Comparison of ENCODE assay signal across 12 cellular contexts in genomic region chr3:71391361-71391760, GRCh38.
DNase-seq lines count a peak whose midpoint lies in the region; ATAC-seq and TF ChIP-seq lines count a peak whose summit lies in the region.
"Had no signal": no experiment of that assay in that cellular context is flagged by ENCODE, and none has a peak within 500 bp of the region (broad histone marks: within the 10 kb centered on the region; RNA-seq: fewer than 3 reads in every experiment).

No MANE protein-coding gene starts in this region.

- H3K36me3 Mint-ChIP-seq in CD8-positive, alpha-beta memory T cell: peaks cover 0 to 15% (median 10%) of the 10 kb centered on the region in 3 donors
- H3K36me3 Mint-ChIP-seq in activated T-helper 2 cell treated with anti-CD3 and anti-CD28 coated beads, Interferon-gamma antibody, Interleukin-2, Interleukin-4, amounts not matched to agents 10 μg/mL and 5 μg/mL and 100 μg/mL, durations not matched to agents 14 hours and 24 hours and 36 hours (ENCODE audit: low read depth): peaks cover 3% of the 10 kb centered on the region
- H3K36me3 Mint-ChIP-seq in nephron (ENCODE audit: low read depth): no peaks in the 10 kb centered on the region

- no peaks in the 10 kb centered on the region for H3K27me3 ChIP-seq in CD8-positive, alpha-beta memory T cell (ENCODE audit: insufficient read depth, low read length, poor library complexity, severe bottlenecking)
- no peaks in the 10 kb centered on the region for H3K27me3 ChIP-seq in IMR-90 (ENCODE audit: control insufficient read depth, insufficient read depth, low read length)
- H3K27me3 ChIP-seq: cardiac muscle cell had no signal

- H3K4me3 ChIP-seq in CD8-positive, alpha-beta memory T cell (ENCODE audit: low read length): peak overlapping the region; percentile 5
- H3K4me3 ChIP-seq in IMR-90 (ENCODE audit: insufficient read depth, low read depth, low read length): no peak overlapping the region
- H3K4me3 ChIP-seq in mucosa of descending colon: no peak overlapping the region
- H3K4me3 ChIP-seq: cardiac muscle cell, psoas muscle had no signal

- dilution Hi-C loops in IMR-90 (cut with HindIII; ENCODE audit: low sequenced_read_pairs, unreplicated experiment): no loop called here

- H4K8ac ChIP-seq in IMR-90 (ENCODE audit: low read depth in 2 of 2, low read length in 2 of 2): peak overlapping the region in 1 of 2 experiments; percentile 53; a peak in 1 of 4 replicates

- no peak overlapping the region for H3K56ac ChIP-seq in IMR-90 (ENCODE audit: extremely low read depth, insufficient read depth, low read length)

- no peak for TF ChIP-seq POLR2A in IMR-90 (IDR thresholded peaks at IDR 0.05; ENCODE audit: low read depth, low read length)

- intact Hi-C loops in IMR-90 (cut with micrococcal nuclease) (no loop called here), mucosa of descending colon (cut with DNase I, micrococcal nuclease) (no loop called here)
- intact Hi-C loops in activated T-helper 2 cell treated with anti-CD3 and anti-CD28 coated beads, Interferon-gamma antibody, Interleukin-2, Interleukin-4, amounts not matched to agents 10 μg/mL and 5 μg/mL and 100 μg/mL, durations not matched to agents 14 hours and 24 hours and 36 hours (cut with micrococcal nuclease): loop anchor here (2.0 kb wide), 1 partner anchor 91 kb away; no protein-coding TSS in a partner anchor

- no peak for DNase-seq in CD8-positive, alpha-beta memory T cell
- DNase-seq in IMR-90 (no peak), mucosa of descending colon (no peak), NCI-H526 (lab: John Stamatoyannopoulos, UW) (no peak)
- DNase-seq in activated T-helper 2 cell treated with anti-CD3 and anti-CD28 coated beads, Interferon-gamma antibody, Interleukin-2, Interleukin-4, amounts not matched to agents 10 μg/mL and 5 μg/mL and 100 μg/mL, durations not matched to agents 14 hours and 24 hours and 36 hours (ENCODE audit: low spot score): no peak
- DNase-seq in central memory CD4-positive, alpha-beta T cell: no peak
- DNase-seq: mammary epithelial cell; psoas muscle; stimulated activated CD4-positive, alpha-beta T cell treated with anti-CD3 and anti-CD28 coated beads, Interleukin-4, amount 100 ng/mL, for 1 hour had no signal

- ATAC-seq in IMR-90 (ENCODE audit: low read depth): no peak
- no peak for ATAC-seq in mucosa of descending colon
- ATAC-seq: esophagus mucosa, psoas muscle had no signal

- H2BK5ac ChIP-seq in IMR-90 (ENCODE audit: low read depth, low read length, poor library complexity, severe bottlenecking): no peak overlapping the region

- H3K27ac ChIP-seq in CD8-positive, alpha-beta memory T cell (ENCODE audit: low read depth, low read length): no peak overlapping the region
- no peak overlapping the region for H3K27ac ChIP-seq in IMR-90 (ENCODE audit: insufficient read depth, low read length)
- H3K27ac ChIP-seq: cardiac muscle cell, psoas muscle had no signal

- H3K36me3 ChIP-seq in CD8-positive, alpha-beta memory T cell (ENCODE audit: insufficient read depth, low read length): no peaks in the 10 kb centered on the region
- H3K36me3 ChIP-seq in IMR-90 (ENCODE audit: control insufficient read depth, insufficient read depth, low read length): no peaks in the 10 kb centered on the region
- no peaks in the 10 kb centered on the region for H3K36me3 ChIP-seq in mucosa of descending colon (ENCODE audit: low read depth)
- H3K36me3 ChIP-seq: cardiac muscle cell had no signal

- H3K79me1 ChIP-seq in IMR-90 (ENCODE audit: low read depth in 1 of 2, low read length in 2 of 2): peaks cover 3 to 33% of the 10 kb centered on the region in 2 experiments

- TF ChIP-seq RAD21 in IMR-90 (IDR thresholded peaks at IDR 0.05; ENCODE audit: low read length): no peak

- WGBS in IMR-90 (ENCODE audit: extremely low coverage in 2 of 2, insufficient read length in 1 of 2), 2 experiments: 92% methylated on average over 3 of the region's 7 CpGs; no CpG with 5 or more reads in 1 of the 2 experiments

- H2AK9ac ChIP-seq in IMR-90 (replicated peaks; ENCODE audit: low read depth, low read length, poor library complexity): no peak overlapping the region

- H3K18ac ChIP-seq in IMR-90 (ENCODE audit: low read depth, low read length): no peak overlapping the region

- peak overlapping the region; percentile 69 for H2BK120ac ChIP-seq in IMR-90 (ENCODE audit: low read depth, low read length)

- TF ChIP-seq CTCF in IMR-90 (conservative IDR thresholded peaks at IDR 0.05; ENCODE audit: low read depth, low read length) (no peak), nephron (IDR thresholded peaks at IDR 0.05; ENCODE audit: unreplicated experiment in 3 of 3) (no peak), mucosa of descending colon (IDR thresholded peaks at IDR 0.05) (no peak)

- H2BK20ac ChIP-seq in IMR-90 (ENCODE audit: low read depth, low read length): peak overlapping the region; percentile 49

- H3K27ac Mint-ChIP-seq in CD8-positive, alpha-beta memory T cell: peak overlapping the region in 5 of 8 donors; percentile 32 to 67 (median 37)
- peak overlapping the region; percentile 73 for H3K27ac Mint-ChIP-seq in activated T-helper 2 cell treated with anti-CD3 and anti-CD28 coated beads, Interferon-gamma antibody, Interleukin-2, Interleukin-4, amounts not matched to agents 10 μg/mL and 5 μg/mL and 100 μg/mL, durations not matched to agents 14 hours and 24 hours and 36 hours
- H3K27ac Mint-ChIP-seq in nephron: peak overlapping the region; percentile 90 to 96 (median 93)

- H3K9ac ChIP-seq in IMR-90 (ENCODE audit: low read depth, low read length): no peak overlapping the region

- H3K27me3 Mint-ChIP-seq in CD8-positive, alpha-beta memory T cell: no peaks in the 10 kb centered on the region
- peaks cover 5% of the 10 kb centered on the region for H3K27me3 Mint-ChIP-seq in activated T-helper 2 cell treated with anti-CD3 and anti-CD28 coated beads, Interferon-gamma antibody, Interleukin-2, Interleukin-4, amounts not matched to agents 10 μg/mL and 5 μg/mL and 100 μg/mL, durations not matched to agents 14 hours and 24 hours and 36 hours (ENCODE audit: low read depth)
- no peaks in the 10 kb centered on the region for H3K27me3 Mint-ChIP-seq in nephron (ENCODE audit: low read depth)

- peak overlapping the region; percentile 81; the same call in 1 of the 2 replicates for H3K4ac ChIP-seq in IMR-90 (ENCODE audit: low read depth, low read length)

- H2AFZ ChIP-seq in IMR-90 (replicated peaks; ENCODE audit: low read length, poor library complexity): no peak overlapping the region

- H3K9me3 Mint-ChIP-seq in CD8-positive, alpha-beta memory T cell: no peaks in the 10 kb centered on the region
- no peaks in the 10 kb centered on the region for H3K9me3 Mint-ChIP-seq in activated T-helper 2 cell treated with anti-CD3 and anti-CD28 coated beads, Interferon-gamma antibody, Interleukin-2, Interleukin-4, amounts not matched to agents 10 μg/mL and 5 μg/mL and 100 μg/mL, durations not matched to agents 14 hours and 24 hours and 36 hours
- H3K9me3 Mint-ChIP-seq in nephron: peaks cover 2% of the 10 kb centered on the region

- H3K4me1 ChIP-seq in CD8-positive, alpha-beta memory T cell (ENCODE audit: insufficient read depth, low read length): peaks cover 77% of the 10 kb centered on the region
- H3K4me1 ChIP-seq in IMR-90 (ENCODE audit: control insufficient read depth, insufficient read depth, low read length): peaks cover 8% of the 10 kb centered on the region
- H3K4me1 ChIP-seq in mucosa of descending colon (ENCODE audit: low read depth): peaks cover 24% of the 10 kb centered on the region

- H4K20me1 ChIP-seq in IMR-90 (ENCODE audit: insufficient read depth, low read length): no peaks in the 10 kb centered on the region

- peaks cover 54 to 79% (median 73%) of the 10 kb centered on the region in 3 donors for H3K4me1 Mint-ChIP-seq in CD8-positive, alpha-beta memory T cell
- peaks cover 52% of the 10 kb centered on the region for H3K4me1 Mint-ChIP-seq in activated T-helper 2 cell treated with anti-CD3 and anti-CD28 coated beads, Interferon-gamma antibody, Interleukin-2, Interleukin-4, amounts not matched to agents 10 μg/mL and 5 μg/mL and 100 μg/mL, durations not matched to agents 14 hours and 24 hours and 36 hours (ENCODE audit: low read depth)
- H3K4me1 Mint-ChIP-seq in nephron: peaks cover 37% of the 10 kb centered on the region

- CTCF ChIA-PET in CD8-positive, alpha-beta memory T cell (lab: Charles Lee): no interaction called here
- CTCF ChIA-PET in IMR-90 (lab: Yijun Ruan, JAX): no interaction called here

- peak overlapping the region; percentile 58; the same call in 1 of the 2 replicates for H4K91ac ChIP-seq in IMR-90 (ENCODE audit: insufficient read depth, low read depth, low read length)

- H3K9me1 ChIP-seq in IMR-90 (ENCODE audit: insufficient read depth, low read length): peaks cover 11% of the 10 kb centered on the region

- peak overlapping the region; percentile 66; the same call in 1 of the 2 replicates for H2AK5ac ChIP-seq in IMR-90 (ENCODE audit: low read depth, low read length)

- no TSS peak for BruUV-seq in IMR-90 (replicated peaks; lab: Mats Ljungman, UMichigan)

- H3K9me3 ChIP-seq in CD8-positive, alpha-beta memory T cell (ENCODE audit: low read length): no peaks in the 10 kb centered on the region
- H3K9me3 ChIP-seq in IMR-90 (ENCODE audit: control insufficient read depth, insufficient read depth, low read length): no peaks in the 10 kb centered on the region
- no peaks in the 10 kb centered on the region for H3K9me3 ChIP-seq in mucosa of descending colon
- H3K9me3 ChIP-seq: psoas muscle had no signal

- no peak overlapping the region for H4K5ac ChIP-seq in IMR-90 (ENCODE audit: low read depth, low read length)

- in situ Hi-C loops in IMR-90 (cut with MboI; ENCODE audit: low sequenced_read_pairs): no loop called here

- H2BK15ac ChIP-seq in IMR-90 (ENCODE audit: low read depth, low read length): peak overlapping the region; percentile 62; the same call in 1 of the 3 replicates

- peak overlapping the region; percentile 27; the same call in 1 of the 2 replicates for H3K23ac ChIP-seq in IMR-90 (ENCODE audit: low read depth, low read length)

- POLR2A ChIA-PET in CD8-positive, alpha-beta memory T cell (lab: Charles Lee): no interaction called here
- POLR2A ChIA-PET in IMR-90 (lab: Charles Lee; ENCODE audit: unreplicated experiment): no interaction called here

- no peak overlapping the region for H3K4me2 ChIP-seq in IMR-90 (ENCODE audit: low read depth, low read length)

- H3K14ac ChIP-seq in IMR-90 (replicated peaks; ENCODE audit: low read depth, low read length): peak overlapping the region; percentile 68

- H3K4me3 Mint-ChIP-seq in CD8-positive, alpha-beta memory T cell: peak overlapping the region in 5 of 7 donors; percentile 2 to 58 (median 52)
- H3K4me3 Mint-ChIP-seq in activated T-helper 2 cell treated with anti-CD3 and anti-CD28 coated beads, Interferon-gamma antibody, Interleukin-2, Interleukin-4, amounts not matched to agents 10 μg/mL and 5 μg/mL and 100 μg/mL, durations not matched to agents 14 hours and 24 hours and 36 hours (ENCODE audit: low read depth): peak overlapping the region; percentile 11
- peak overlapping the region in 1 of 3 experiments; percentile 31 for H3K4me3 Mint-ChIP-seq in nephron

TF ChIP-seq in IMR-90, 13 proteins besides CTCF, POLR2A, EP300 and RAD21 (continues in another document):
- TF ChIP-seq NFE2L2 (IDR thresholded peaks at IDR 0.05; ENCODE audit: low read depth, low read length) (no peak), MAFK (IDR thresholded peaks at IDR 0.05; ENCODE audit: low read depth, low read length) (no peak)

Comparison
In these comparisons a context has a peak if more than half of its experiments do, and no peak if none do; other contexts are left out.
1. H3K27ac Mint-ChIP-seq: peak in every context shown above with its lines; median percentile 93 in nephron; 73 in activated T-helper 2 cell treated with anti-CD3 and anti-CD28 coated beads, Interferon-gamma antibody, Interleukin-2, Interleukin-4, amounts not matched to agents 10 μg/mL and 5 μg/mL and 100 μg/mL, durations not matched to agents 14 hours and 24 hours and 36 hours; 37 in CD8-positive, alpha-beta memory T cell.